In the genomic region with DNA sequence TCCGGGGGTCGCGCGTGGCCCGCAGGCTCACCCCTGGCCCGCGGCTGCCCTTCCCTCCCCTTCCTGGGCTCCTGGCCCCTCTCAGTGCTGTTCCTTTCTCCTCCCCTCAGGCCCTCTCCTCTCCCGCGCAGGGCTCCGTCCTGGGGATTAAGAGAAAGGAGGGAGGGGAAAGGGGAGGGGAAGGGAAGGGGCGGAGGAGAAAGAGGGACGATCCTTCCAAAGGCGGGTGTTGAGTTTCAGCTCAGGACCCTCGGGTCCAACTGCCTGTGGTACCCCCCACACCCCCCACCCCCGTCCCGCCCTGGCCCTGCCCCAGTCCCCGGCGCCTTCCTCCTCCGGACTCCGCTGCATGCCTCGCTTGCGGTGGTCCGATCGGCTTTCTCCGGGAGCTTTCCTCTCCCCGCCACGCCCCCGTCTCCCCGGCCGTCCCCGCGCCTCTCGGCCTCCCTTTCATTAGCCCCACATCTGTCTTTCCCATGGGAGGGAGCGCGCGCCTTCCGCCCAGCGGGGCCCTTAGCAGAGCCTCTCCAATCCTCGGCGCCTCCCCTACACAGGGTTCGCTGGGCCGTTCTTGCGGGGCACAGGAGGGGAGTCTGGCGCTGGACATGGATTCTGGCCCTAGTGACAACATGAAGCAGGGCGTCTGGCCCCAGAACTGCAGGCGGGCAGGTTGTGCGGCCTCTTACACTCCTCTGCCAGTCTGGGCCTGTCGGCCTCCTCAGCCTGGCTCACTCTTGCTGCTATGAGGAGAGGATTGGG, we compare ENCODE assay signal across 10 cellular contexts. TPM values are rescaled to one million over a fixed set of nuclear protein-coding genes. Genes with fewer than 3 reads are reported as not detected.
DNase-seq lines count a peak whose midpoint lies in the region; ATAC-seq and TF ChIP-seq lines count a peak whose summit lies in the region.
"Had no signal": no experiment of that assay in that cellular context is flagged by ENCODE, and none has a peak within 500 bp of the region (broad histone marks: within the 10 kb centered on the region; RNA-seq: fewer than 3 reads in every experiment).

No MANE protein-coding gene starts in this region.

- peaks cover 12% of the 10 kb centered on the region for H3K36me3 ChIP-seq in neuron (ENCODE audit: insufficient read depth, low read length)

- H3K4me1 ChIP-seq in neuron (ENCODE audit: insufficient read depth, low read length) = peaks cover 26% of the 10 kb centered on the region

- DNase-seq in Ammon's horn (ENCODE audit: low spot score) (peak; percentile 83), RWPE1 (ENCODE audit: low spot score) (peak; percentile 80), foreskin melanocyte (peak; percentile 46), NCI-H1417 (lab: John Stamatoyannopoulos, UW) (no peak)
- DNase-seq in activated naive CD4-positive, alpha-beta T cell treated with anti-CD3 and anti-CD28 coated beads, Interleukin-2, amount 50 U/mL, for 72 hours (ENCODE audit: low spot score in 2 of 2) = no peak
- DNase-seq: NCI-H1105 had no signal

- peak overlapping the region; percentile 64 for H3K4me3 ChIP-seq in neuron (ENCODE audit: low read length)

- no peak for TF ChIP-seq CTCF in RWPE1 (conservative IDR thresholded peaks at IDR 0.05; ENCODE audit: low read depth)

- no peaks in the 10 kb centered on the region for H3K36me3 Mint-ChIP-seq in activated naive CD4-positive, alpha-beta T cell treated with anti-CD3 and anti-CD28 coated beads, Interleukin-2, amount 50 U/mL, for 72 hours

- POLR2A ChIA-PET in RWPE1 (lab: Yijun Ruan, JAX; ENCODE audit: low non-redundant PET) = interaction anchor here (0.7 to 1.2 kb wide), 2 partner anchors 9 to 111 kb away, joined by 3 read pairs; no protein-coding TSS in a partner anchor

- H3K27me3 ChIP-seq in neuron (ENCODE audit: insufficient read depth, low read length) = peaks cover 22% of the 10 kb centered on the region

- peak overlapping the region; percentile 41 for H2AFZ ChIP-seq in neuron (ENCODE audit: low read depth, low read length)

- no peak for ATAC-seq in activated naive CD4-positive, alpha-beta T cell treated with anti-CD3 and anti-CD28 coated beads, Interleukin-2, amount 50 U/mL, for 72 hours
- no peak for ATAC-seq in HG02571 (IDR thresholded peaks at IDR 0.05; ENCODE audit: unreplicated experiment)
- ATAC-seq in HG03342 (IDR thresholded peaks at IDR 0.05; ENCODE audit: unreplicated experiment) = no peak

- H3K27ac Mint-ChIP-seq in activated naive CD4-positive, alpha-beta T cell treated with anti-CD3 and anti-CD28 coated beads, Interleukin-2, amount 50 U/mL, for 72 hours = no peak overlapping the region

- H3K9me3 Mint-ChIP-seq in activated naive CD4-positive, alpha-beta T cell treated with anti-CD3 and anti-CD28 coated beads, Interleukin-2, amount 50 U/mL, for 72 hours = no peaks in the 10 kb centered on the region

- CTCF ChIA-PET in RWPE1 (lab: Yijun Ruan, JAX) = interaction anchor here (0.6 to 1.9 kb wide), 4 partner anchors 13 to 27 kb away, joined by 3 to 13 read pairs (median 6); partner anchors contain the start of gene SLC22A17

- H3K27ac ChIP-seq in RWPE1 = peak overlapping the region; percentile 97

- H3K9me3 ChIP-seq in neuron (ENCODE audit: low read length) = no peaks in the 10 kb centered on the region

RNA-seq across cellular contexts. Expression of gene EFS, which starts 1.4 kb away (rescaled TPM):
- total RNA-seq in activated naive CD4-positive, alpha-beta T cell treated with anti-CD3 and anti-CD28 coated beads, Interleukin-2, amount 50 U/mL, for 72 hours = under 1 TPM in 1 of 2 donors, not detected in 1; 0.10 TPM

RNA-seq across cellular contexts. Expression of gene IL25, which starts 6.3 kb away (rescaled TPM):
- total RNA-seq in activated naive CD4-positive, alpha-beta T cell treated with anti-CD3 and anti-CD28 coated beads, Interleukin-2, amount 50 U/mL, for 72 hours = not detected
- total RNA-seq: epithelial cell of proximal tubule had no signal

RNA-seq across cellular contexts. Expression of gene CMTM5, which starts 10.5 kb away (rescaled TPM):
- total RNA-seq in activated naive CD4-positive, alpha-beta T cell treated with anti-CD3 and anti-CD28 coated beads, Interleukin-2, amount 50 U/mL, for 72 hours = not detected
- total RNA-seq: epithelial cell of proximal tubule had no signal

RNA-seq across cellular contexts. Expression of gene SLC22A17, which starts 13.7 kb away (rescaled TPM):
- 1 to 10 TPM; 7.4 to 8.8 TPM for total RNA-seq in activated naive CD4-positive, alpha-beta T cell treated with anti-CD3 and anti-CD28 coated beads, Interleukin-2, amount 50 U/mL, for 72 hours

RNA-seq across cellular contexts. Expression of gene MYH6, which starts 41.7 kb away (rescaled TPM):
- under 1 TPM in 1 of 2 donors, not detected in 1; 0.60 TPM for total RNA-seq in activated naive CD4-positive, alpha-beta T cell treated with anti-CD3 and anti-CD28 coated beads, Interleukin-2, amount 50 U/mL, for 72 hours
- total RNA-seq: epithelial cell of proximal tubule had no signal

Comparison
In these comparisons a context has a peak if more than half of its experiments do, and no peak if none do; other contexts are left out.
1. DNase-seq: peak in Ammon's horn (single experiment), RWPE1 (single experiment) and foreskin melanocyte (single experiment); none in activated naive CD4-positive, alpha-beta T cell treated with anti-CD3 and anti-CD28 coated beads, Interleukin-2, amount 50 U/mL, for 72 hours (0 of 2) and NCI-H1417 (0 of 3).